ENCODE assay signal across 34 cellular contexts in genomic region chr14:77646907-77647306, GRCh38.
"Had no signal": no experiment of that assay in that cellular context is flagged by ENCODE, and none has a peak within 500 bp of the region (broad histone marks: within the 10 kb centered on the region; RNA-seq: fewer than 3 reads in every experiment).

No MANE protein-coding gene starts in this region.

- H3K9me3 ChIP-seq: adrenal gland, body of pancreas, breast epithelium had no signal

- DNase-seq: activated B cell treated with CpG ODN at 0.5 μM for 24 hours; activated CD4-positive, alpha-beta memory T cell treated with anti-CD3 and anti-CD28 coated beads for 36 hours; activated CD4-positive, alpha-beta T cell treated with anti-CD3 and anti-CD28 coated beads for 4 hours; activated CD4-positive, alpha-beta T cell treated with anti-CD3 and anti-CD28 coated beads, Interleukin-2, amount 10 ng/mL, durations not matched to agents 24 days and 14 days; activated CD4-positive, alpha-beta T cell treated with anti-CD3 and anti-CD28 coated beads, Interleukin-2, amount 50 U/mL, for 1 hour; activated CD4-positive, alpha-beta T cell treated with anti-CD3 and anti-CD28 coated beads, Interleukin-2, amount 50 U/mL, for 4 hours; activated CD4-positive, CD25-positive, alpha-beta regulatory T cell treated with anti-CD3 and anti-CD28 coated beads, Interleukin-2, amount 50 U/mL, for 72 hours; activated CD8-positive, alpha-beta memory T cell treated with anti-CD3 and anti-CD28 coated beads, Interleukin-2, amount 50 U/mL, for 4 hours; activated CD8-positive, alpha-beta T cell treated with anti-CD3 and anti-CD28 coated beads for 36 hours; activated effector memory CD4-positive, alpha-beta T cell treated with anti-CD3 and anti-CD28 coated beads, Interleukin-2, amount 50 U/mL, for 16 hours; activated gamma-delta T cell treated with Interleukin-2 at 50 U/mL for 16 hours; activated naive CD4-positive, alpha-beta T cell; activated naive CD4-positive, alpha-beta T cell treated with anti-CD3 and anti-CD28 coated beads for 36 hours; activated naive CD4-positive, alpha-beta T cell treated with anti-CD3 and anti-CD28 coated beads, Interleukin-2, amount 50 U/mL, for 16 hours; activated naive CD8-positive, alpha-beta T cell treated with anti-CD3 and anti-CD28 coated beads for 36 hours; activated T-cell treated with anti-CD3 and anti-CD28 coated beads for 4 hours; activated T-cell treated with anti-CD3 and anti-CD28 coated beads, Interleukin-2, amount 50 U/mL, for 1 hour; activated T-cell treated with anti-CD3 and anti-CD28 coated beads, Interleukin-2, amount 50 U/mL, for 4 hours; activated T-cell treated with anti-CD3 and anti-CD28 coated beads, Interleukin-2, amount 50 U/mL, for 72 hours; amniotic stem cell; aorta; body of pancreas; brain microvascular endothelial cell; central memory CD4-positive, alpha-beta T cell; T-helper 1 cell; T-helper 2 cell; T-helper 9 cell had no signal

- H3K4me1 ChIP-seq: adrenal gland, breast epithelium had no signal

- H3K4me3 ChIP-seq: adrenal gland, body of pancreas, breast epithelium had no signal

- H3K36me3 ChIP-seq: adrenal gland, brain microvascular endothelial cell, breast epithelium had no signal

- H3K27me3 ChIP-seq: adrenal gland, body of pancreas, brain microvascular endothelial cell, breast epithelium had no signal

- H3K27ac ChIP-seq: adrenal gland, body of pancreas, brain microvascular endothelial cell, breast epithelium, VCaP had no signal

- FAIRE-seq: astrocyte, TTC549 had no signal

- ATAC-seq: activated CD8-positive, alpha-beta T cell treated with anti-CD3 and anti-CD28 coated beads for 36 hours; activated naive CD4-positive, alpha-beta T cell treated with anti-CD3 and anti-CD28 coated beads, Interleukin-2, amount 50 U/mL, for 72 hours; activated T-cell treated with anti-CD3 and anti-CD28 coated beads, Interleukin-2, amount 50 U/mL, for 4 hours; activated T-cell treated with anti-CD3 and anti-CD28 coated beads, Interleukin-2, amount 50 U/mL, for 72 hours; activated T-helper 17 cell treated with anti-CD3 and anti-CD28 coated beads, Interleukin-2, amount 50 U/mL, for 72 hours; body of pancreas had no signal
